ENCODE assay signal across 14 cellular contexts in the genomic region with DNA sequence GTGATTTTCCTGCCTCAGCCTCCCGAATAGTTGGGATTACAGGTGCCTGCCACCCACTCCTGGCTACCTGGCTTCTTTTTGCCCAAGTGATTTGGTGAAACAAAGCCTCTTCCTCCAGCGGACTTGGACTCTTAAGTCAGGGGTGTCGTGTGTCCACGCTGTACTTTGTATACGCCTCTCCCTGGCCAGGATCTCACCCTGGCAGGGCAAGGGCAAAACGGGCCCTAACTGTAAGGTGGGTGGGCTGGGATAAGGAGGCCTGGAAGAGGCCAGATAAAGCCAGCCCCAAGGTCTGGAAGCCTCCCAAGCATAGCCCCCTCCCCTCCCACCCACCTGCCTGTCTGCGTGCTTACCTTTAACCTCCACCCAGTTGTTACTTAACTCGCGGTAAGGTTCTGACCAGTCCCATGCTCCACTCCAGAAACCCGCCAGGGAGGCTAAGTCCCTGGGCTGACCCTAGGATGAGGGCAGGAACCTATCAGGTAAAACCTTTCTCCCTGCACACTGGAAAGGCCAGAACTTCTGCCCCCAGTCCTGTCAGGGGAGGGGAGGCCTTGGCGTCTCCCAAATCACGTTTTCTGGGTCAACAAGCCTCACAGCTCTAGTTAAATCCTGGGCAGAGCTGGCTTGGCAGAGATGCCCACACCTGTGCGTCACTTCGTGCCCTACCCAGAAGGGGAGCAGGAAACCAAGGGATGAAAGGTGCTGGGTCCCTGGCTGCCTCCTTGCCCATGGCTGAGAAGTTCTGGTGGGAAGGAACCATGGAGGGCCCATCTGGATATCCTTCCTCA. TPM values are rescaled to one million over a fixed set of nuclear protein-coding genes. Genes with fewer than 3 reads are reported as not detected.
DNase-seq lines count a peak whose midpoint lies in the region; ATAC-seq, FAIRE-seq and TF ChIP-seq lines count a peak whose summit lies in the region.
"Had no signal": no experiment of that assay in that cellular context is flagged by ENCODE, and none has a peak within 500 bp of the region (broad histone marks: within the 10 kb centered on the region; RNA-seq: fewer than 3 reads in every experiment).

No MANE protein-coding gene starts in this region.

- peak; percentile 63 for ATAC-seq in left lobe of liver
- ATAC-seq in activated CD8-positive, alpha-beta T cell treated with anti-CD3 and anti-CD28 coated beads, Interleukin-2, amount 10 ng/mL, durations not matched to agents 7 days and 5 days = no peak
- ATAC-seq: activated CD8-positive, alpha-beta T cell treated with anti-CD3 and anti-CD28 coated beads for 36 hours; foreskin keratinocyte had no signal

- no peak overlapping the region for H3K4me3 ChIP-seq in spleen
- H3K4me3 ChIP-seq: tibial nerve had no signal

- intact Hi-C loops in spleen (cut with DNase I; ENCODE audit: low total_unique reads) = loop anchor here (10.0 kb wide), 1 partner anchor 71 kb away; no protein-coding TSS in a partner anchor

- no peak for FAIRE-seq in GM12892 (lab: Jason Lieb, UNC)
- FAIRE-seq: bronchial epithelial cell had no signal

- no peak overlapping the region for H3K4me3 Mint-ChIP-seq in activated CD8-positive, alpha-beta T cell treated with anti-CD3 and anti-CD28 coated beads, Interleukin-2, amount 10 ng/mL, durations not matched to agents 7 days and 5 days
- H3K4me3 Mint-ChIP-seq in activated naive CD8-positive, alpha-beta T cell treated with anti-CD3 and anti-CD28 coated beads for 36 hours = no peak overlapping the region
- H3K4me3 Mint-ChIP-seq: activated CD8-positive, alpha-beta T cell treated with anti-CD3 and anti-CD28 coated beads for 36 hours; CD4-positive, CD25-positive, alpha-beta regulatory T cell had no signal

- no peak overlapping the region for H3K27ac Mint-ChIP-seq in activated CD8-positive, alpha-beta T cell treated with anti-CD3 and anti-CD28 coated beads, Interleukin-2, amount 10 ng/mL, durations not matched to agents 7 days and 5 days
- no peak overlapping the region for H3K27ac Mint-ChIP-seq in activated naive CD8-positive, alpha-beta T cell treated with anti-CD3 and anti-CD28 coated beads for 36 hours

- POLR2A ChIA-PET in RWPE1 (lab: Yijun Ruan, JAX; ENCODE audit: low non-redundant PET) = no interaction called here
- POLR2A ChIA-PET in activated CD8-positive, alpha-beta T cell treated with anti-CD3 and anti-CD28 coated beads, Interleukin-2, amount 10 ng/mL, durations not matched to agents 7 days and 5 days (lab: Charles Lee) = no interaction called here

- peaks cover 6 to 55% (median 42%) of the 10 kb centered on the region in 6 donors for H3K36me3 ChIP-seq in spleen

- H3K4me1 ChIP-seq in spleen = peaks cover 19 to 94% (median 71%) of the 10 kb centered on the region in 6 donors
- H3K4me1 ChIP-seq: foreskin keratinocyte had no signal

- peaks cover 36% of the 10 kb centered on the region for H3K36me3 Mint-ChIP-seq in activated CD8-positive, alpha-beta T cell treated with anti-CD3 and anti-CD28 coated beads, Interleukin-2, amount 10 ng/mL, durations not matched to agents 7 days and 5 days (ENCODE audit: low read depth)
- H3K36me3 Mint-ChIP-seq in activated naive CD8-positive, alpha-beta T cell treated with anti-CD3 and anti-CD28 coated beads for 36 hours = peaks cover 18% of the 10 kb centered on the region

- no peaks in the 10 kb centered on the region for H3K9me3 ChIP-seq in spleen
- H3K9me3 ChIP-seq: tibial nerve had no signal

- TF ChIP-seq POLR2A in GM12892 (IDR thresholded peaks at IDR 0.05; ENCODE audit: low read depth, low read length) (peak; percentile 55), spleen (IDR thresholded peaks at IDR 0.05) (no peak)

- CTCF ChIA-PET in RWPE1 (lab: Yijun Ruan, JAX) = interaction anchor here (0.8 kb wide), 1 partner anchor 127 kb away, joined by 4 read pairs; no protein-coding TSS in a partner anchor
- CTCF ChIA-PET in activated CD8-positive, alpha-beta T cell treated with anti-CD3 and anti-CD28 coated beads, Interleukin-2, amount 10 ng/mL, durations not matched to agents 7 days and 5 days (lab: Charles Lee) = interaction anchor here (1.5 to 3.3 kb wide), 4 partner anchors 9 to 127 kb away, joined by 5 to 20 read pairs (median 8); partner anchors contain the start of gene CDK9

- no peaks in the 10 kb centered on the region for H3K27me3 ChIP-seq in spleen (replicated peaks in 1 of 7)
- H3K27me3 ChIP-seq: foreskin keratinocyte, tibial nerve had no signal

- 79 to 89% (median 83%) methylated on average over 12 to 14 of the region's 14 CpGs for WGBS in spleen, 5 donors

- H3K9me3 Mint-ChIP-seq in activated CD8-positive, alpha-beta T cell treated with anti-CD3 and anti-CD28 coated beads, Interleukin-2, amount 10 ng/mL, durations not matched to agents 7 days and 5 days (ENCODE audit: insufficient read depth) = no peaks in the 10 kb centered on the region
- H3K9me3 Mint-ChIP-seq in activated naive CD8-positive, alpha-beta T cell treated with anti-CD3 and anti-CD28 coated beads for 36 hours = no peaks in the 10 kb centered on the region
- H3K9me3 Mint-ChIP-seq: activated CD8-positive, alpha-beta T cell treated with anti-CD3 and anti-CD28 coated beads for 36 hours; CD4-positive, CD25-positive, alpha-beta regulatory T cell had no signal

- DNase-seq in GM12892 (ENCODE audit: insufficient read length) (no peak), RWPE1 (ENCODE audit: low spot score) (no peak), left lobe of liver (ENCODE audit: low spot score) (peak; percentile 92), spleen (no peak), activated T-cell treated with anti-CD3 and anti-CD28 coated beads for 4 hours (no peak)
- no peak for DNase-seq in activated CD8-positive, alpha-beta T cell treated with anti-CD3 and anti-CD28 coated beads, Interleukin-2, amount 10 ng/mL, durations not matched to agents 7 days and 5 days
- no peak for DNase-seq in activated naive CD8-positive, alpha-beta T cell treated with anti-CD3 and anti-CD28 coated beads for 36 hours
- DNase-seq: activated CD8-positive, alpha-beta T cell treated with anti-CD3 and anti-CD28 coated beads for 36 hours; CD4-positive, CD25-positive, alpha-beta regulatory T cell; foreskin keratinocyte; T-helper 9 cell had no signal

- H3K27ac ChIP-seq in RWPE1 (peak overlapping the region; percentile 66), spleen (peak overlapping the region in 6 of 8 donors; percentile 8 to 96 (median 46))
- H3K27ac ChIP-seq: foreskin keratinocyte, HL-60 had no signal

- peaks cover 54% of the 10 kb centered on the region for H3K4me1 Mint-ChIP-seq in activated CD8-positive, alpha-beta T cell treated with anti-CD3 and anti-CD28 coated beads, Interleukin-2, amount 10 ng/mL, durations not matched to agents 7 days and 5 days (ENCODE audit: low read depth)
- peaks cover 30% of the 10 kb centered on the region for H3K4me1 Mint-ChIP-seq in activated naive CD8-positive, alpha-beta T cell treated with anti-CD3 and anti-CD28 coated beads for 36 hours

- no peak for TF ChIP-seq CTCF in RWPE1 (conservative IDR thresholded peaks at IDR 0.05; ENCODE audit: low read depth)
- no peak for TF ChIP-seq CTCF in spleen (IDR thresholded peaks at IDR 0.05 in 8 of 11, conservative IDR thresholded peaks at IDR 0.05 in 3 of 11)

- H3K27me3 Mint-ChIP-seq in activated CD8-positive, alpha-beta T cell treated with anti-CD3 and anti-CD28 coated beads, Interleukin-2, amount 10 ng/mL, durations not matched to agents 7 days and 5 days (ENCODE audit: low read depth) = no peaks in the 10 kb centered on the region
- no peaks in the 10 kb centered on the region for H3K27me3 Mint-ChIP-seq in activated naive CD8-positive, alpha-beta T cell treated with anti-CD3 and anti-CD28 coated beads for 36 hours
- H3K27me3 Mint-ChIP-seq: activated CD8-positive, alpha-beta T cell treated with anti-CD3 and anti-CD28 coated beads for 36 hours; CD4-positive, CD25-positive, alpha-beta regulatory T cell had no signal

RNA-seq across cellular contexts. Expression of gene CDK9, which starts 8.4 kb away (rescaled TPM):
- 32.9 TPM for polyA plus RNA-seq in GM12892 (2012; ENCODE audit: missing spikeins)
- total RNA-seq in left lobe of liver = 55.5 TPM
- 100 to 1,000 TPM in 4 of 7 donors, 10 to 100 TPM in 3; 68.3 to 149 (median 103) TPM for total RNA-seq in spleen
- 10 to 100 TPM; 49.2 to 87.6 (median 87.1) TPM for polyA plus RNA-seq in spleen
- 100 to 1,000 TPM; 132 to 136 TPM for total RNA-seq in activated CD8-positive, alpha-beta T cell treated with anti-CD3 and anti-CD28 coated beads, Interleukin-2, amount 10 ng/mL, durations not matched to agents 7 days and 5 days
- 10 to 100 TPM; 85.2 to 94.2 TPM for total RNA-seq in activated naive CD8-positive, alpha-beta T cell treated with anti-CD3 and anti-CD28 coated beads for 36 hours

RNA-seq across cellular contexts. Expression of gene FPGS, which starts 8.5 kb away (rescaled TPM):
- polyA plus RNA-seq in GM12892 (2012; ENCODE audit: missing spikeins) = 43.4 TPM
- total RNA-seq in left lobe of liver (82.9 TPM), spleen (10 to 100 TPM; 33.3 to 94.6 (median 72.3) TPM)
- polyA plus RNA-seq in spleen = 10 to 100 TPM; 39.5 to 73.7 (median 60.5) TPM
- total RNA-seq in activated CD8-positive, alpha-beta T cell treated with anti-CD3 and anti-CD28 coated beads, Interleukin-2, amount 10 ng/mL, durations not matched to agents 7 days and 5 days = 10 to 100 TPM; 91.5 to 98.3 TPM
- total RNA-seq in activated naive CD8-positive, alpha-beta T cell treated with anti-CD3 and anti-CD28 coated beads for 36 hours = 10 to 100 TPM; 86.3 to 88.0 TPM

RNA-seq across cellular contexts. Expression of gene SH2D3C, which starts 15.7 kb away (rescaled TPM):
- 6.4 TPM for polyA plus RNA-seq in GM12892 (2012; ENCODE audit: missing spikeins)
- total RNA-seq in left lobe of liver (3.4 TPM), spleen (10 to 100 TPM; 44.7 to 85.4 (median 61.2) TPM)
- polyA plus RNA-seq in spleen = 10 to 100 TPM; 27.0 to 51.1 (median 34.3) TPM
- 10 to 100 TPM; 75.6 to 77.5 TPM for total RNA-seq in activated CD8-positive, alpha-beta T cell treated with anti-CD3 and anti-CD28 coated beads, Interleukin-2, amount 10 ng/mL, durations not matched to agents 7 days and 5 days
- 10 to 100 TPM; 20.4 to 21.5 TPM for total RNA-seq in activated naive CD8-positive, alpha-beta T cell treated with anti-CD3 and anti-CD28 coated beads for 36 hours
- total RNA-seq: bronchial epithelial cell had no signal

RNA-seq across cellular contexts. Expression of gene TOR2A, which starts 59.1 kb away (rescaled TPM):
- polyA plus RNA-seq in GM12892 (2012; ENCODE audit: missing spikeins) = 4.7 TPM
- 7.4 TPM for total RNA-seq in left lobe of liver
- 10 to 100 TPM; 16.8 to 36.5 (median 24.5) TPM for total RNA-seq in spleen
- 10 to 100 TPM; 17.9 to 29.1 (median 18.4) TPM for polyA plus RNA-seq in spleen
- 10 to 100 TPM; 27.0 to 29.1 TPM for total RNA-seq in activated CD8-positive, alpha-beta T cell treated with anti-CD3 and anti-CD28 coated beads, Interleukin-2, amount 10 ng/mL, durations not matched to agents 7 days and 5 days
- 10 to 100 TPM; 17.7 to 18.1 TPM for total RNA-seq in activated naive CD8-positive, alpha-beta T cell treated with anti-CD3 and anti-CD28 coated beads for 36 hours
